In genomic region chr17:76452102-76452645, GRCh38 we compare ENCODE assay signal across 8 cellular contexts. TPM values are rescaled to one million over a fixed set of nuclear protein-coding genes. Genes with fewer than 3 reads are reported as not detected.
A peak's percentile ranks its signal among the peaks of the same experiment; 100 is the strongest.
DNase-seq lines count a peak whose midpoint lies in the region; ATAC-seq, FAIRE-seq and TF ChIP-seq lines count a peak whose summit lies in the region.

No MANE protein-coding gene starts in this region.

- H3K27ac Mint-ChIP-seq in CD4-positive, alpha-beta memory T cell, result peak overlapping the region in 6 of 7 donors; percentile 67 to 94 (median 87)
- H3K27ac Mint-ChIP-seq in neural crest cell (ENCODE audit: unreplicated experiment), result peak overlapping the region; percentile 91

- intact Hi-C loops in CD4-positive, alpha-beta memory T cell (cut with micrococcal nuclease), result loop anchor here (2.0 to 10.0 kb wide), 3 partner anchors 63 to 223 kb away; no protein-coding TSS in a partner anchor

- peak; percentile 30 for ATAC-seq in GM21825 (IDR thresholded peaks at IDR 0.05; ENCODE audit: unreplicated experiment)

- POLR2A ChIA-PET in CD4-positive, alpha-beta memory T cell (lab: Charles Lee; ENCODE audit: partially characterized antibody), result interaction anchor here (0.6 to 2.9 kb wide), 8 partner anchors 8 to 283 kb away, joined by 3 to 14 read pairs (median 6); partner anchors contain the start of genes AANAT and PRPSAP1

- H3K4me1 ChIP-seq in CD4-positive, alpha-beta memory T cell (ENCODE audit: insufficient read depth, low read length), result peaks cover 20% of the 10 kb centered on the region
- peaks cover 24% of the 10 kb centered on the region for H3K4me1 ChIP-seq in SJCRH30

- H3K9me3 ChIP-seq in CD4-positive, alpha-beta memory T cell (ENCODE audit: control insufficient read depth in 1 of 2, low read length in 2 of 2), result no peaks in the 10 kb centered on the region
- H3K9me3 ChIP-seq in SJCRH30 (replicated peaks), result no peaks in the 10 kb centered on the region

- TF ChIP-seq CTCF in epithelial cell of proximal tubule (conservative IDR thresholded peaks at IDR 0.05; ENCODE audit: low read depth, low read length) (no peak), neural crest cell (conservative IDR thresholded peaks at IDR 0.05) (no peak), GM20000 (IDR thresholded peaks at IDR 0.05; ENCODE audit: extremely low read depth, missing control alignments) (no peak)

- CTCF ChIA-PET in CD4-positive, alpha-beta memory T cell (lab: Charles Lee; ENCODE audit: partially characterized antibody), result interaction anchor here (0.8 to 3.3 kb wide), 4 partner anchors 10 to 229 kb away, joined by 3 to 16 read pairs (median 4); partner anchors contain the start of gene RHBDF2

- H3K27ac ChIP-seq in CD4-positive, alpha-beta memory T cell (ENCODE audit: low read depth, low read length), result peak overlapping the region; percentile 72
- no peak overlapping the region for H3K27ac ChIP-seq in SJCRH30

- no peak for FAIRE-seq in frontal cortex (lab: Jason Lieb, UNC)

- peak overlapping the region; percentile 83 to 92 (median 87) for H3K4me3 Mint-ChIP-seq in CD4-positive, alpha-beta memory T cell
- peak overlapping the region; percentile 97 for H3K4me3 Mint-ChIP-seq in neural crest cell

- no peaks in the 10 kb centered on the region for H3K27me3 ChIP-seq in CD4-positive, alpha-beta memory T cell (ENCODE audit: insufficient read depth, low read length)
- H3K27me3 ChIP-seq in SJCRH30, result no peaks in the 10 kb centered on the region

- H3K36me3 ChIP-seq in CD4-positive, alpha-beta memory T cell (ENCODE audit: insufficient read depth, low read length), result no peaks in the 10 kb centered on the region
- no peaks in the 10 kb centered on the region for H3K36me3 ChIP-seq in SJCRH30

- no peaks in the 10 kb centered on the region for H3K27me3 Mint-ChIP-seq in CD4-positive, alpha-beta memory T cell
- no peaks in the 10 kb centered on the region for H3K27me3 Mint-ChIP-seq in neural crest cell (ENCODE audit: low read depth)

- peak overlapping the region; percentile 52 to 58 for H3K4me3 ChIP-seq in CD4-positive, alpha-beta memory T cell (ENCODE audit: low read length in 2 of 2)
- peak overlapping the region; percentile 87 for H3K4me3 ChIP-seq in SJCRH30
- peak overlapping the region; percentile 88 for H3K4me3 ChIP-seq in epithelial cell of proximal tubule (ENCODE audit: low read depth, low read length)

- peaks cover 19 to 50% (median 33%) of the 10 kb centered on the region in 4 donors for H3K4me1 Mint-ChIP-seq in CD4-positive, alpha-beta memory T cell
- H3K4me1 Mint-ChIP-seq in neural crest cell, result peaks cover 51% of the 10 kb centered on the region

- DNase-seq in CD4-positive, alpha-beta memory T cell, result peak in 3 of 5 donors; percentile 8 to 26 (median 14)
- DNase-seq in SJCRH30, result peak in 1 of 2 experiments; percentile 44
- DNase-seq in epithelial cell of proximal tubule (ENCODE audit: low read depth), result no peak
- peak; percentile 23 for DNase-seq in neural crest cell (ENCODE audit: low read depth, low spot score)
- no peak for DNase-seq in frontal cortex (ENCODE audit: low spot score in 2 of 2)
- no peak for DNase-seq in NCI-H446 treated with DMSO at 0.1 percent for 48 hours (lab: John Stamatoyannopoulos, UW)
- no peak for DNase-seq in GM20000 (ENCODE audit: low spot score)

- no peaks in the 10 kb centered on the region for H3K9me3 Mint-ChIP-seq in CD4-positive, alpha-beta memory T cell
- no peaks in the 10 kb centered on the region for H3K9me3 Mint-ChIP-seq in neural crest cell

- H3K36me3 Mint-ChIP-seq in CD4-positive, alpha-beta memory T cell, result no peaks in the 10 kb centered on the region
- H3K36me3 Mint-ChIP-seq in neural crest cell (ENCODE audit: low read depth), result no peaks in the 10 kb centered on the region

RNA-seq across cellular contexts. Expression of gene UBE2O, which starts 0.8 kb away (rescaled TPM):
- total RNA-seq in CD4-positive, alpha-beta memory T cell, result 10 to 100 TPM; 42.5 to 43.7 TPM
- polyA plus RNA-seq in CD4-positive, alpha-beta memory T cell, result 10 to 100 TPM in 1 of 2 donors, 1 to 10 TPM in 1; 4.5 to 14.6 TPM
- total RNA-seq in SJCRH30 (2014; rRNA removed; shearing (Covaris generic)), result 40.9 and 41.5 TPM in 2 replicates
- total RNA-seq in epithelial cell of proximal tubule (15.6 and 23.6 TPM in 2 replicates), neural crest cell (70.0 and 71.4 TPM in 2 replicates), frontal cortex (37.5 TPM)

RNA-seq across cellular contexts. Expression of gene AANAT, which starts 15.2 kb away (rescaled TPM):
- total RNA-seq in CD4-positive, alpha-beta memory T cell, result not detected
- polyA plus RNA-seq in CD4-positive, alpha-beta memory T cell, result not detected
- 0.24 and 0.58 TPM in 2 replicates for total RNA-seq in SJCRH30 (2014; rRNA removed; shearing (Covaris generic))
- not detected in 2 replicates for total RNA-seq in epithelial cell of proximal tubule
- 0.39 TPM in 1 of 2 replicates, not detected in the other for total RNA-seq in neural crest cell
- not detected for total RNA-seq in frontal cortex

RNA-seq across cellular contexts. Expression of gene RHBDF2, which starts 49.0 kb away (rescaled TPM):
- total RNA-seq in CD4-positive, alpha-beta memory T cell, result 10 to 100 TPM; 50.0 to 62.2 TPM
- polyA plus RNA-seq in CD4-positive, alpha-beta memory T cell, result 10 to 100 TPM in 1 of 2 donors, 1 to 10 TPM in 1; 5.4 to 15.2 TPM
- total RNA-seq in SJCRH30 (2014; rRNA removed; shearing (Covaris generic)), result 2.4 and 2.5 TPM in 2 replicates
- total RNA-seq in epithelial cell of proximal tubule, result 35.2 and 101 TPM in 2 replicates
- total RNA-seq in neural crest cell, result 2.0 and 3.6 TPM in 2 replicates
- 1.6 TPM for total RNA-seq in frontal cortex

Comparison
In these comparisons a context has a peak if more than half of its experiments do, and no peak if none do; other contexts are left out.
1. DNase-seq: peak in CD4-positive, alpha-beta memory T cell (3 of 5) and neural crest cell (single experiment); none in epithelial cell of proximal tubule (single experiment), frontal cortex (0 of 2), NCI-H446 treated with DMSO at 0.1 percent for 48 hours (single experiment) and GM20000 (single experiment).
2. Peak in every context shown above with its lines, with median percentiles within 50 percentile points of each other: H3K4me3 ChIP-seq.